2 cellular contexts compared by ENCODE assay signal in genomic region chr20:10375191-10375590, GRCh38.
TF ChIP-seq lines count a peak whose summit lies in the region.

No MANE protein-coding gene starts in this region.

TF ChIP-seq in IMR-90, 13 proteins besides CTCF, POLR2A, EP300 and RAD21:
- TF ChIP-seq MAFK (IDR thresholded peaks at IDR 0.05; ENCODE audit: low read depth, low read length) (no peak), MXI1 (IDR thresholded peaks at IDR 0.05; ENCODE audit: borderline replicate concordance, low read depth, low read length) (no peak), RCOR1 (IDR thresholded peaks at IDR 0.05; ENCODE audit: insufficient replicate concordance, low read length) (no peak), MAZ (IDR thresholded peaks at IDR 0.05; ENCODE audit: borderline replicate concordance, low read depth, low read length) (no peak), FOS (IDR thresholded peaks at IDR 0.05; ENCODE audit: low read depth, low read length) (no peak), BHLHE40 (IDR thresholded peaks at IDR 0.05; ENCODE audit: low read depth, low read length) (no peak), CEBPB (IDR thresholded peaks at IDR 0.05; ENCODE audit: low read depth, low read length) (no peak), SMC3 (IDR thresholded peaks at IDR 0.05; ENCODE audit: low read depth, low read length) (no peak), NFE2L2 (IDR thresholded peaks at IDR 0.05; ENCODE audit: low read depth, low read length) (no peak), CHD1 (IDR thresholded peaks at IDR 0.05; ENCODE audit: low read depth, low read length) (no peak)
- TF ChIP-seq, protein P1, sequence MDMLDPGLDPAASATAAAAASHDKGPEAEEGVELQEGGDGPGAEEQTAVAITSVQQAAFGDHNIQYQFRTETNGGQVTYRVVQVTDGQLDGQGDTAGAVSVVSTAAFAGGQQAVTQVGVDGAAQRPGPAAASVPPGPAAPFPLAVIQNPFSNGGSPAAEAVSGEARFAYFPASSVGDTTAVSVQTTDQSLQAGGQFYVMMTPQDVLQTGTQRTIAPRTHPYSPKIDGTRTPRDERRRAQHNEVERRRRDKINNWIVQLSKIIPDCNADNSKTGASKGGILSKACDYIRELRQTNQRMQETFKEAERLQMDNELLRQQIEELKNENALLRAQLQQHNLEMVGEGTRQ (IDR thresholded peaks at IDR 0.05; ENCODE audit: low read depth, low read length), result no peak
- TF ChIP-seq, protein P2, sequence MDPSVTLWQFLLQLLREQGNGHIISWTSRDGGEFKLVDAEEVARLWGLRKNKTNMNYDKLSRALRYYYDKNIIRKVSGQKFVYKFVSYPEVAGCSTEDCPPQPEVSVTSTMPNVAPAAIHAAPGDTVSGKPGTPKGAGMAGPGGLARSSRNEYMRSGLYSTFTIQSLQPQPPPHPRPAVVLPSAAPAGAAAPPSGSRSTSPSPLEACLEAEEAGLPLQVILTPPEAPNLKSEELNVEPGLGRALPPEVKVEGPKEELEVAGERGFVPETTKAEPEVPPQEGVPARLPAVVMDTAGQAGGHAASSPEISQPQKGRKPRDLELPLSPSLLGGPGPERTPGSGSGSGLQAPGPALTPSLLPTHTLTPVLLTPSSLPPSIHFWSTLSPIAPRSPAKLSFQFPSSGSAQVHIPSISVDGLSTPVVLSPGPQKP (IDR thresholded peaks at IDR 0.05; ENCODE audit: borderline replicate concordance, low read depth, low read length), result no peak

TF ChIP-seq in endothelial cell of umbilical vein, 7 proteins besides CTCF, POLR2A, EP300 and RAD21:
- TF ChIP-seq EZH2 (IDR thresholded peaks at IDR 0.05; ENCODE audit: borderline replicate concordance, low read depth, low read length, severe bottlenecking), result no peak
- no peak for TF ChIP-seq JUN (IDR thresholded peaks at IDR 0.05; ENCODE audit: borderline replicate concordance, insufficient read depth, insufficient read length, low read depth)
- no peak for TF ChIP-seq POLR2AphosphoS5 (IDR thresholded peaks at IDR 0.05; ENCODE audit: insufficient read depth, low read depth, low read length)
- TF ChIP-seq MAX (IDR thresholded peaks at IDR 0.05; ENCODE audit: insufficient read depth, insufficient read length), result no peak
- no peak for TF ChIP-seq MYC (IDR thresholded peaks at IDR 0.05; ENCODE audit: low read depth, low read length)
- no peak for TF ChIP-seq FOS (IDR thresholded peaks at IDR 0.05; ENCODE audit: borderline replicate concordance, insufficient read depth, low read length)
- no peak for TF ChIP-seq GATA2 (IDR thresholded peaks at IDR 0.05; ENCODE audit: insufficient read depth, insufficient read length, low read depth, low read length)
